26 cellular contexts compared by ENCODE assay signal in genomic region chr12:121947966-121948365, GRCh38.
"Had no signal": no experiment of that assay in that cellular context is flagged by ENCODE, and none has a peak within 500 bp of the region (broad histone marks: within the 10 kb centered on the region; RNA-seq: fewer than 3 reads in every experiment).

No MANE protein-coding gene starts in this region.

- H3K36me3 ChIP-seq: left lung, lower lobe of right lung, neutrophil had no signal

- H3K36me3 Mint-ChIP-seq: activated CD8-positive, alpha-beta memory T cell treated with anti-CD3 and anti-CD28 coated beads, Interleukin-2, amount 10 ng/mL, durations not matched to agents 7 days and 5 days; activated naive CD4-positive, alpha-beta T cell treated with anti-CD3 and anti-CD28 coated beads, Interleukin-2, amount 50 U/mL, for 24 hours had no signal

- ATAC-seq: activated CD4-positive, alpha-beta T cell treated with anti-CD3 and anti-CD28 coated beads for 36 hours; activated CD8-positive, alpha-beta memory T cell treated with anti-CD3 and anti-CD28 coated beads, Interleukin-2, amount 10 ng/mL, durations not matched to agents 7 days and 5 days; activated CD8-positive, alpha-beta T cell treated with anti-CD3 and anti-CD28 coated beads, Interleukin-2, amount 10 ng/mL, durations not matched to agents 7 days and 5 days; activated naive CD8-positive, alpha-beta T cell treated with anti-CD3 and anti-CD28 coated beads, Interleukin-2, amount 50 U/mL, for 24 hours; esophagus mucosa; left lung; lower lobe of right lung; mucosa of descending colon; sciatic nerve; stimulated activated naive CD8-positive, alpha-beta T cell treated with anti-CD3 and anti-CD28 coated beads, Interleukin-15, Interleukin-2, amounts not matched to agents 100 U/mL and 50 U/mL, for 24 hours had no signal

- DNase-seq: activated CD4-positive, alpha-beta T cell treated with anti-CD3 and anti-CD28 coated beads for 36 hours; activated CD8-positive, alpha-beta memory T cell treated with anti-CD3 and anti-CD28 coated beads, Interleukin-2, amount 10 ng/mL, durations not matched to agents 7 days and 5 days; activated CD8-positive, alpha-beta T cell treated with anti-CD3 and anti-CD28 coated beads, Interleukin-2, amount 10 ng/mL, durations not matched to agents 7 days and 5 days; activated naive CD8-positive, alpha-beta T cell treated with anti-CD3 and anti-CD28 coated beads, Interleukin-2, amount 50 U/mL, for 24 hours; activated T-cell treated with anti-CD3 and anti-CD28 coated beads, Interleukin-2, amount 50 U/mL, for 48 hours; amygdala; foreskin melanocyte; left lung; lower lobe of right lung; mesendoderm; mucosa of descending colon; nephron progenitor cell; retina; stimulated activated CD4-positive, alpha-beta T cell treated with anti-CD3 and anti-CD28 coated beads, Interleukin-12 subunit alpha, Interleukin-12 subunit beta, amount 100 ng/mL, for 4 hours; stimulated activated CD4-positive, alpha-beta T cell treated with anti-CD3 and anti-CD28 coated beads, Interleukin-4, amount 100 ng/mL, for 1 hour; stimulated activated naive CD8-positive, alpha-beta T cell treated with anti-CD3 and anti-CD28 coated beads, Interleukin-15, Interleukin-2, amounts not matched to agents 100 U/mL and 50 U/mL, for 24 hours; T-helper 2 cell; testis; trophoblast cell had no signal

- H3K4me3 Mint-ChIP-seq: activated CD4-positive, alpha-beta T cell treated with anti-CD3 and anti-CD28 coated beads for 36 hours; activated CD8-positive, alpha-beta memory T cell treated with anti-CD3 and anti-CD28 coated beads, Interleukin-2, amount 10 ng/mL, durations not matched to agents 7 days and 5 days; activated CD8-positive, alpha-beta T cell treated with anti-CD3 and anti-CD28 coated beads, Interleukin-2, amount 10 ng/mL, durations not matched to agents 7 days and 5 days; activated naive CD4-positive, alpha-beta T cell treated with anti-CD3 and anti-CD28 coated beads, Interleukin-2, amount 50 U/mL, for 24 hours; activated naive CD8-positive, alpha-beta T cell treated with anti-CD3 and anti-CD28 coated beads, Interleukin-2, amount 50 U/mL, for 24 hours; brain; nephron progenitor cell had no signal

- H3K27ac ChIP-seq: left lung, lower lobe of right lung, neutrophil, skin epidermis, testis had no signal

- H3K27me3 Mint-ChIP-seq: activated CD4-positive, alpha-beta T cell treated with anti-CD3 and anti-CD28 coated beads for 36 hours; activated naive CD4-positive, alpha-beta T cell treated with anti-CD3 and anti-CD28 coated beads, Interleukin-2, amount 50 U/mL, for 24 hours; activated naive CD8-positive, alpha-beta T cell treated with anti-CD3 and anti-CD28 coated beads, Interleukin-2, amount 50 U/mL, for 24 hours had no signal

- H3K4me1 ChIP-seq: left lung, lower lobe of right lung, testis had no signal

- H3K27me3 ChIP-seq: left lung, testis had no signal

- H3K4me1 Mint-ChIP-seq: activated CD4-positive, alpha-beta T cell treated with anti-CD3 and anti-CD28 coated beads for 36 hours; activated CD8-positive, alpha-beta memory T cell treated with anti-CD3 and anti-CD28 coated beads, Interleukin-2, amount 10 ng/mL, durations not matched to agents 7 days and 5 days; activated naive CD4-positive, alpha-beta T cell treated with anti-CD3 and anti-CD28 coated beads, Interleukin-2, amount 50 U/mL, for 24 hours; activated naive CD8-positive, alpha-beta T cell treated with anti-CD3 and anti-CD28 coated beads, Interleukin-2, amount 50 U/mL, for 24 hours; brain; nephron progenitor cell had no signal

- H3K27ac Mint-ChIP-seq: activated CD4-positive, alpha-beta T cell treated with anti-CD3 and anti-CD28 coated beads for 36 hours; activated CD8-positive, alpha-beta memory T cell treated with anti-CD3 and anti-CD28 coated beads, Interleukin-2, amount 10 ng/mL, durations not matched to agents 7 days and 5 days; activated CD8-positive, alpha-beta T cell treated with anti-CD3 and anti-CD28 coated beads, Interleukin-2, amount 10 ng/mL, durations not matched to agents 7 days and 5 days; activated naive CD4-positive, alpha-beta T cell treated with anti-CD3 and anti-CD28 coated beads, Interleukin-2, amount 50 U/mL, for 24 hours; activated naive CD8-positive, alpha-beta T cell treated with anti-CD3 and anti-CD28 coated beads, Interleukin-2, amount 50 U/mL, for 24 hours; activated T-helper 2 cell treated with anti-CD3 and anti-CD28 coated beads, Interferon-gamma antibody, Interleukin-2, Interleukin-4, amounts not matched to agents 10 μg/mL and 5 μg/mL and 100 μg/mL, durations not matched to agents 14 hours and 24 hours and 36 hours; nephron progenitor cell had no signal

- H3K4me3 ChIP-seq: left lung, lower lobe of right lung, mucosa of descending colon, skin epidermis, testis had no signal

- H3K9me3 ChIP-seq: left lung, lower lobe of right lung, mucosa of descending colon, neutrophil, testis had no signal

- H3K9me3 Mint-ChIP-seq: activated naive CD4-positive, alpha-beta T cell treated with anti-CD3 and anti-CD28 coated beads, Interleukin-2, amount 50 U/mL, for 24 hours; activated naive CD8-positive, alpha-beta T cell treated with anti-CD3 and anti-CD28 coated beads, Interleukin-2, amount 50 U/mL, for 24 hours; activated T-helper 2 cell treated with anti-CD3 and anti-CD28 coated beads, Interferon-gamma antibody, Interleukin-2, Interleukin-4, amounts not matched to agents 10 μg/mL and 5 μg/mL and 100 μg/mL, durations not matched to agents 14 hours and 24 hours and 36 hours had no signal
